Comparison of ENCODE assay signal across 8 cellular contexts in genomic region chr10:67763499-67764011, GRCh38.
DNase-seq lines count a peak whose midpoint lies in the region; ATAC-seq and TF ChIP-seq lines count a peak whose summit lies in the region.

No MANE protein-coding gene starts in this region.

- H3K27me3 ChIP-seq in SJSA1 (replicated peaks), result no peaks in the 10 kb centered on the region
- no peaks in the 10 kb centered on the region for H3K27me3 ChIP-seq in ovary
- H3K27me3 ChIP-seq in thyroid gland, result no peaks in the 10 kb centered on the region

- H3K4me1 ChIP-seq in SJSA1 (replicated peaks), result peaks cover 4% of the 10 kb centered on the region
- no peaks in the 10 kb centered on the region for H3K4me1 ChIP-seq in ovary (ENCODE audit: insufficient read depth)
- H3K4me1 ChIP-seq in thyroid gland, result no peaks in the 10 kb centered on the region

- no peaks in the 10 kb centered on the region for H3K4me1 Mint-ChIP-seq in Calu3 (ENCODE audit: low read depth, unreplicated experiment)
- peaks cover 14% of the 10 kb centered on the region for H3K4me1 Mint-ChIP-seq in activated naive CD8-positive, alpha-beta T cell treated with anti-CD3 and anti-CD28 coated beads for 36 hours

- H3K4me3 Mint-ChIP-seq in Calu3 (ENCODE audit: low read depth, unreplicated experiment), result peak overlapping the region; percentile 71
- peak overlapping the region; percentile 89 for H3K4me3 Mint-ChIP-seq in activated naive CD8-positive, alpha-beta T cell treated with anti-CD3 and anti-CD28 coated beads for 36 hours

- no peak overlapping the region for H3K27ac ChIP-seq in SJSA1
- peak overlapping the region; percentile 82 to 91 for H3K27ac ChIP-seq in ovary
- peak overlapping the region; percentile 89 to 97 (median 92) for H3K27ac ChIP-seq in thyroid gland

- DNase-seq in Calu3 (peak; percentile 71), SJSA1 (ENCODE audit: low read depth in 1 of 2, low spot score in 2 of 2) (peak; percentile 56 to 60), Right ventricle myocardium inferior (ENCODE audit: missing footprints) (peak; percentile 89), ovary (peak; percentile 83 to 88 (median 84)), thyroid gland (peak; percentile 72 to 73)
- peak; percentile 57 for DNase-seq in Jurkat, Clone E6-1 (ENCODE audit: low read depth, low spot score)
- DNase-seq in activated naive CD8-positive, alpha-beta T cell treated with anti-CD3 and anti-CD28 coated beads for 36 hours, result peak; percentile 81

- CTCF ChIA-PET in Calu3 (lab: Charles Lee), result interaction anchor here (1.0 to 1.6 kb wide), 3 partner anchors 25 to 122 kb away, joined by 4 to 6 read pairs (median 5); no protein-coding TSS in a partner anchor

- H3K27me3 Mint-ChIP-seq in Calu3 (ENCODE audit: unreplicated experiment), result peaks cover 21% of the 10 kb centered on the region
- peaks cover 7% of the 10 kb centered on the region for H3K27me3 Mint-ChIP-seq in activated naive CD8-positive, alpha-beta T cell treated with anti-CD3 and anti-CD28 coated beads for 36 hours

- WGBS in ovary, 3 donors, result 0 to 2% (median 0%) methylated on average over 22 of the region's 22 CpGs
- WGBS in thyroid gland, 2 donors, result 1 to 7% methylated on average over 18 to 20 of the region's 22 CpGs

- ATAC-seq in GM21576 (IDR thresholded peaks at IDR 0.05; ENCODE audit: unreplicated experiment) (peak; percentile 20), Right ventricle myocardium inferior (peak; percentile 80)

- H3K36me3 Mint-ChIP-seq in Calu3 (ENCODE audit: insufficient read depth, unreplicated experiment), result peaks cover 20% of the 10 kb centered on the region
- H3K36me3 Mint-ChIP-seq in activated naive CD8-positive, alpha-beta T cell treated with anti-CD3 and anti-CD28 coated beads for 36 hours, result peaks cover 6% of the 10 kb centered on the region

- peak overlapping the region; percentile 84 for H3K4me3 ChIP-seq in Jurkat, Clone E6-1 (ENCODE audit: low read length)
- H3K4me3 ChIP-seq in SJSA1 (peak overlapping the region; percentile 65), ovary (peak overlapping the region; percentile 72), thyroid gland (replicated peaks in 1 of 3) (peak overlapping the region in 2 of 3 donors; percentile 52 to 88)

- no peak for TF ChIP-seq EP300 in ovary (IDR thresholded peaks at IDR 0.05)

- H3K9me3 ChIP-seq in SJSA1 (replicated peaks), result no peaks in the 10 kb centered on the region
- no peaks in the 10 kb centered on the region for H3K9me3 ChIP-seq in ovary
- no peaks in the 10 kb centered on the region for H3K9me3 ChIP-seq in thyroid gland

- no peaks in the 10 kb centered on the region for H3K9me3 Mint-ChIP-seq in Calu3 (ENCODE audit: low read depth, unreplicated experiment)
- peaks cover 4% of the 10 kb centered on the region for H3K9me3 Mint-ChIP-seq in activated naive CD8-positive, alpha-beta T cell treated with anti-CD3 and anti-CD28 coated beads for 36 hours

- H3K36me3 ChIP-seq in SJSA1 (no peaks in the 10 kb centered on the region), ovary (no peaks in the 10 kb centered on the region), thyroid gland (no peaks in the 10 kb centered on the region)

- H3K27ac Mint-ChIP-seq in Calu3 (ENCODE audit: unreplicated experiment), result peak overlapping the region; percentile 99
- H3K27ac Mint-ChIP-seq in activated naive CD8-positive, alpha-beta T cell treated with anti-CD3 and anti-CD28 coated beads for 36 hours, result peak overlapping the region; percentile 99

- intact Hi-C loops in Calu3 (cut with micrococcal nuclease; ENCODE audit: unreplicated experiment) (loop anchor here (1.0 kb wide), 1 partner anchor 66 kb away; no protein-coding TSS in a partner anchor), Right ventricle myocardium inferior (cut with DNase I) (loop anchor here (1.0 to 5.0 kb wide), 2 partner anchors 67 to 96 kb away; partner anchors contain the start of gene CTNNA3), ovary (cut with DNase I) (no loop called here), thyroid gland (cut with DNase I) (no loop called here)

- no peak for TF ChIP-seq POLR2A in ovary (IDR thresholded peaks at IDR 0.05)
- no peak for TF ChIP-seq POLR2A in thyroid gland (IDR thresholded peaks at IDR 0.05)

- no peak for TF ChIP-seq CTCF in Calu3 (IDR thresholded peaks at IDR 0.05; ENCODE audit: unreplicated experiment)
- TF ChIP-seq CTCF in ovary (IDR thresholded peaks at IDR 0.05), result no peak
- no peak for TF ChIP-seq CTCF in thyroid gland (IDR thresholded peaks at IDR 0.05)

- BruUV-seq in Calu3 (replicated peaks; lab: Mats Ljungman, UMichigan), result no TSS peak

Comparison
In these comparisons a context has a peak if more than half of its experiments do, and no peak if none do; other contexts are left out.
1. intact Hi-C loops: an anchor here in Calu3 (1.0 kb wide) and Right ventricle myocardium inferior (1.0 to 5.0 kb wide); none called in ovary and thyroid gland.